ENCODE assay signal across 12 cellular contexts in the genomic region with DNA sequence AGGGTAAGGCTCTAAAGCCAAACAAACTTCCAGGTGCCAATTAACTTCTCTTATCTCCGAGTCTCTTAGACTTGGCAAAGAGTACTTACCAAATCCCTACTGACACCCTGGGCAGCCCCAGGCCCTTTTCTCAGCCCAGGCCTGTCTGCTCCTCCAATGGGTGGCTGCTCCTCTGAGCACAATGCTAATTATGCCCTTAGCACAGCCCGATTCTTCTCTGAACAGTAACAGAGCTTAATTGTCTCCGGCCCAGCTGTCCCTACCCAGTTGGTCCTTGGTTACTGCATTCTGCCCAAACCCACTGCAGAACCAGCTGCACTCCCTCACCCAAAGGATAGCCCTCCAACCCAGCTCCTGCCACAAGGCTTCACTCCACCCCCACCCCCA.
DNase-seq lines count a peak whose midpoint lies in the region; ATAC-seq and TF ChIP-seq lines count a peak whose summit lies in the region.
"Had no signal": no experiment of that assay in that cellular context is flagged by ENCODE, and none has a peak within 500 bp of the region (broad histone marks: within the 10 kb centered on the region; RNA-seq: fewer than 3 reads in every experiment).

No MANE protein-coding gene starts in this region.

- no peaks in the 10 kb centered on the region for H3K27me3 ChIP-seq in BLaER1
- H3K27me3 ChIP-seq in testis = no peaks in the 10 kb centered on the region
- H3K27me3 ChIP-seq: brain microvascular endothelial cell had no signal

- H3K4me3 ChIP-seq in BLaER1 (no peak overlapping the region), coronary artery (no peak overlapping the region), testis (no peak overlapping the region)
- H3K4me3 ChIP-seq: psoas muscle, thoracic aorta had no signal

- H3K9me3 Mint-ChIP-seq in naive thymus-derived CD8-positive, alpha-beta T cell = peaks cover 0 to 4% (median 0%) of the 10 kb centered on the region in 9 donors
- H3K9me3 Mint-ChIP-seq in endothelial cell (ENCODE audit: unreplicated experiment) = no peaks in the 10 kb centered on the region

- peak overlapping the region in 9 of 10 donors; percentile 15 to 96 (median 87) for H3K27ac Mint-ChIP-seq in naive thymus-derived CD8-positive, alpha-beta T cell
- H3K27ac Mint-ChIP-seq in endothelial cell (ENCODE audit: unreplicated experiment) = no peak overlapping the region

- H3K36me3 Mint-ChIP-seq in naive thymus-derived CD8-positive, alpha-beta T cell = no peaks in the 10 kb centered on the region
- H3K36me3 Mint-ChIP-seq in endothelial cell (ENCODE audit: low read depth, unreplicated experiment) = no peaks in the 10 kb centered on the region

- H4K20me1 ChIP-seq in BLaER1 = no peaks in the 10 kb centered on the region

- peaks cover 36 to 90% (median 81%) of the 10 kb centered on the region in 4 donors for H3K4me1 Mint-ChIP-seq in naive thymus-derived CD8-positive, alpha-beta T cell
- peaks cover 58% of the 10 kb centered on the region for H3K4me1 Mint-ChIP-seq in endothelial cell (ENCODE audit: unreplicated experiment)

- no peak for ATAC-seq in naive thymus-derived CD8-positive, alpha-beta T cell

- H3K27ac ChIP-seq in BLaER1 (no peak overlapping the region), coronary artery (peak overlapping the region; percentile 49 to 93), testis (no peak overlapping the region)
- H3K27ac ChIP-seq: brain microvascular endothelial cell had no signal

- H3K27me3 Mint-ChIP-seq in naive thymus-derived CD8-positive, alpha-beta T cell = no peaks in the 10 kb centered on the region
- peaks cover 27% of the 10 kb centered on the region for H3K27me3 Mint-ChIP-seq in endothelial cell (ENCODE audit: unreplicated experiment)

- no peak for TF ChIP-seq POLR2A in testis (IDR thresholded peaks at IDR 0.05)

- peak overlapping the region in 3 of 10 donors; percentile 7 to 56 (median 8) for H3K4me3 Mint-ChIP-seq in naive thymus-derived CD8-positive, alpha-beta T cell
- H3K4me3 Mint-ChIP-seq in endothelial cell (ENCODE audit: unreplicated experiment) = no peak overlapping the region

- intact Hi-C loops in testis (cut with DNase I; ENCODE audit: low total_unique reads) = no loop called here

- POLR2A ChIA-PET in naive thymus-derived CD8-positive, alpha-beta T cell (lab: Charles Lee) = interaction anchor here (1.3 to 4.1 kb wide), 2 partner anchors 8 to 111 kb away, joined by 10 to 18 read pairs; a partner anchor contains a TSS

- peak overlapping the region; percentile 94 for H3K4me2 ChIP-seq in BLaER1

- H3K4me1 ChIP-seq in BLaER1 (peaks cover 100% of the 10 kb centered on the region), testis (peaks cover 20% of the 10 kb centered on the region)

- H3K36me3 ChIP-seq in BLaER1 = no peaks in the 10 kb centered on the region
- no peaks in the 10 kb centered on the region for H3K36me3 ChIP-seq in testis (ENCODE audit: low read depth, missing control alignments)
- H3K36me3 ChIP-seq: brain microvascular endothelial cell, thoracic aorta had no signal

- WGBS in testis, 2 donors = 58 to 71% methylated on average over 3 of the region's 3 CpGs

- no peak overlapping the region for H3K9ac ChIP-seq in BLaER1

- H3K9me3 ChIP-seq in BLaER1 (no peaks in the 10 kb centered on the region), testis (no peaks in the 10 kb centered on the region)
- H3K9me3 ChIP-seq: psoas muscle, thoracic aorta had no signal

- TF ChIP-seq CTCF in coronary artery (IDR thresholded peaks at IDR 0.05) (no peak), testis (IDR thresholded peaks at IDR 0.05) (no peak), endothelial cell (IDR thresholded peaks at IDR 0.05; ENCODE audit: unreplicated experiment) (no peak)

- DNase-seq in NCI-H1436 (lab: John Stamatoyannopoulos, UW) (peak; percentile 75), coronary artery (ENCODE audit: low spot score) (no peak), AG08395 (ENCODE audit: low spot score) (no peak), NCI-H2107 (lab: John Stamatoyannopoulos, UW) (no peak), testis (no peak), endothelial cell (ENCODE audit: low spot score) (no peak)
- DNase-seq in naive thymus-derived CD8-positive, alpha-beta T cell = no peak
- DNase-seq: brain microvascular endothelial cell, NCI-H187 treated with DMSO at 0.1 percent for 48 hours had no signal

Comparison
In these comparisons a context has a peak if more than half of its experiments do, and no peak if none do; other contexts are left out.
1. H3K27ac ChIP-seq: peak in coronary artery (2 of 2); none in BLaER1 (single experiment) and testis (0 of 2).